Comparison of ENCODE assay signal across 28 cellular contexts in genomic region chr10:18478354-18478753, GRCh38.
"Had no signal": no experiment of that assay in that cellular context is flagged by ENCODE, and none has a peak within 500 bp of the region (broad histone marks: within the 10 kb centered on the region; RNA-seq: fewer than 3 reads in every experiment).

No MANE protein-coding gene starts in this region.

- H3K27ac ChIP-seq: hepatocyte, lower lobe of right lung, neural progenitor cell, neutrophil, parathyroid adenoma, psoas muscle, right atrium auricular region, right lobe of liver, suprapubic skin, thoracic aorta, tibial artery, upper lobe of right lung had no signal

- H3K27ac Mint-ChIP-seq: mesothelial cell of epicardium; naive B cell; natural killer cell; nephron progenitor cell; neural progenitor cell; stimulated activated effector memory CD8-positive, alpha-beta T cell treated with anti-CD3 and anti-CD28 coated beads, Interleukin-12 subunit alpha, Interleukin-12 subunit beta, amount 100 ng/mL, for 72 hours; stimulated activated naive CD8-positive, alpha-beta T cell treated with anti-CD3 and anti-CD28 coated beads, Interleukin-15, Interleukin-2, amounts not matched to agents 100 ng/mL and 50 ng/mL, for 24 hours had no signal

- H3K9me3 Mint-ChIP-seq: mesothelial cell of epicardium; naive B cell; natural killer cell; nephron progenitor cell; stimulated activated effector memory CD8-positive, alpha-beta T cell treated with anti-CD3 and anti-CD28 coated beads, Interleukin-12 subunit alpha, Interleukin-12 subunit beta, amount 100 ng/mL, for 72 hours; stimulated activated naive CD8-positive, alpha-beta T cell treated with anti-CD3 and anti-CD28 coated beads, Interleukin-15, Interleukin-2, amounts not matched to agents 100 ng/mL and 50 ng/mL, for 24 hours had no signal

- H3K4me2 ChIP-seq: hepatocyte, neural progenitor cell, smooth muscle cell had no signal

- H3K36me3 ChIP-seq: lower lobe of right lung, neural progenitor cell, neutrophil, right atrium auricular region, right lobe of liver, suprapubic skin, thoracic aorta, tibial artery, upper lobe of right lung had no signal

- H3K36me3 Mint-ChIP-seq: mesothelial cell of epicardium; naive B cell; natural killer cell; neural progenitor cell; stimulated activated effector memory CD8-positive, alpha-beta T cell treated with anti-CD3 and anti-CD28 coated beads, Interleukin-12 subunit alpha, Interleukin-12 subunit beta, amount 100 ng/mL, for 72 hours had no signal

- H3K4me3 ChIP-seq: hepatocyte, lower lobe of right lung, neural progenitor cell, psoas muscle, right atrium auricular region, right lobe of liver, smooth muscle cell, suprapubic skin, thoracic aorta, tibial artery, upper lobe of right lung had no signal

- H3K4me1 Mint-ChIP-seq: naive B cell; natural killer cell; nephron progenitor cell; stimulated activated effector memory CD8-positive, alpha-beta T cell treated with anti-CD3 and anti-CD28 coated beads, Interleukin-12 subunit alpha, Interleukin-12 subunit beta, amount 100 ng/mL, for 72 hours had no signal

- H3K9ac ChIP-seq: neural progenitor cell, parathyroid adenoma had no signal

- DNase-seq: islet precursor cell; lower lobe of right lung; mammary epithelial cell; mesenchymal stem cell; naive B cell; natural killer cell; nephron progenitor cell; occipital lobe; psoas muscle; right lobe of liver; stimulated activated CD4-positive, alpha-beta T cell treated with anti-CD3 and anti-CD28 coated beads, Interleukin-2, amount 100 ng/mL, for 24 hours; stimulated activated CD4-positive, alpha-beta T cell treated with anti-CD3 and anti-CD28 coated beads, Interleukin-4, amount 100 ng/mL, for 1 hour; stimulated activated naive CD4-positive, alpha-beta T cell; tibial artery; trophoblast cell; upper lobe of right lung had no signal

- H3K27me3 ChIP-seq: hepatocyte, neural progenitor cell, neutrophil, right atrium auricular region, right lobe of liver, suprapubic skin, tibial artery, upper lobe of right lung had no signal

- H2AFZ ChIP-seq: hepatocyte, neural progenitor cell, parathyroid adenoma had no signal

- H3K27me3 Mint-ChIP-seq: naive B cell had no signal

- H3K4me1 ChIP-seq: lower lobe of right lung, parathyroid adenoma, psoas muscle, right lobe of liver, suprapubic skin, upper lobe of right lung had no signal

- H3K4me3 Mint-ChIP-seq: mesothelial cell of epicardium; naive B cell; natural killer cell; nephron progenitor cell; neural progenitor cell; stimulated activated effector memory CD8-positive, alpha-beta T cell treated with anti-CD3 and anti-CD28 coated beads, Interleukin-12 subunit alpha, Interleukin-12 subunit beta, amount 100 ng/mL, for 72 hours; stimulated activated naive CD8-positive, alpha-beta T cell treated with anti-CD3 and anti-CD28 coated beads, Interleukin-15, Interleukin-2, amounts not matched to agents 100 ng/mL and 50 ng/mL, for 24 hours had no signal

- ATAC-seq: left lobe of liver; lower lobe of right lung; natural killer cell; psoas muscle; right lobe of liver; stimulated activated effector memory CD8-positive, alpha-beta T cell treated with anti-CD3 and anti-CD28 coated beads, Interleukin-12 subunit alpha, Interleukin-12 subunit beta, amount 100 ng/mL, for 72 hours; upper lobe of right lung had no signal

- H3K79me2 ChIP-seq: hepatocyte, parathyroid adenoma had no signal
